15 cellular contexts compared by ENCODE assay signal in the genomic region with DNA sequence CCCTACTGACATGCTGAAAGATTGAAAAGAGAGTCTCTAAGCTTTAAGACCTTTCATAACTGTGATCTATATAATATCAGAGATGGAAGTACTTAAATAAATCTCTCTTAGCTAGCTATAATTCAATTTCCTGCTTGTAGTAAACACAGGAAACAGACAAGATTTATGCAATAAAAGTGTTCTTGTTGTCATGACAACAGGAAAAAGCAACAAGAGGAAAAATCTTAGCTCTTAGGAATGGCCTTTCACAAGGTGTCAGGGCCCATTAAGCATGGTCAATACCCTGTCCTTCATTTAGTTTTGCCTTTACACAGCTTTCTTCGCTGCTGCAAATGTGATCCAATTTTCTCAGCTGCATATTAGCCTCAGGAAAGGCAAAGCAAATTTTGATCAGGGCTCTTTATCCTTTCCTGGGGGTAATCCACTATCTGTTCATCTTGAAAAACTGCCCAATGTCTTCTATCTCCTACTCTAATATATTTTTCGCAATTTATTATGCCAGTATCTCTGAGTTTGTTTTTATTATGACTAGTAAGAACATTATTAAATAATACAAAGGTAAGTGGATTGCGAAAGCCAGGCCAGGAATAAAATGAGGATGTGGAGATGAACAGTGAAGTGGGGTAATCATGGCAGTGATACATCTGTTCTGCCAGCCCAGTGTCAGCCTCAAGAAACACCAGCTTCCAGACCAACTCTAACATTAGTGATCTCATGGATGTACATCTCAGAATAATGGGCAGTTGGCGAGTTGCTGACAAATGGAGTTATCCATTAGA. TPM values are rescaled to one million over a fixed set of nuclear protein-coding genes. Genes with fewer than 3 reads are reported as not detected.
DNase-seq lines count a peak whose midpoint lies in the region; ATAC-seq and TF ChIP-seq lines count a peak whose summit lies in the region.
"Had no signal": no experiment of that assay in that cellular context is flagged by ENCODE, and none has a peak within 500 bp of the region (broad histone marks: within the 10 kb centered on the region; RNA-seq: fewer than 3 reads in every experiment).

No MANE protein-coding gene starts in this region.

- CTCF ChIA-PET in CD8-positive, alpha-beta memory T cell (lab: Charles Lee) = interaction anchor here (0.8 to 1.5 kb wide), 3 partner anchors 17 to 184 kb away, joined by 3 to 9 read pairs (median 3); no protein-coding TSS in a partner anchor
- CTCF ChIA-PET in GM10248 (lab: Yijun Ruan, JAX) = interaction anchor here (0.8 to 5.1 kb wide), 6 partner anchors 9 to 67 kb away, joined by 3 to 39 read pairs (median 3); no protein-coding TSS in a partner anchor

- H3K9me3 Mint-ChIP-seq in CD8-positive, alpha-beta memory T cell = no peaks in the 10 kb centered on the region

- H3K4me1 ChIP-seq in CD8-positive, alpha-beta memory T cell (ENCODE audit: insufficient read depth, low read length) = peaks cover 33% of the 10 kb centered on the region
- H3K4me1 ChIP-seq: tibial nerve had no signal

- H3K4me3 ChIP-seq in CD8-positive, alpha-beta memory T cell (ENCODE audit: low read length) = no peak overlapping the region
- H3K4me3 ChIP-seq in choroid plexus epithelial cell (ENCODE audit: low read depth, low read length) = no peak overlapping the region
- H3K4me3 ChIP-seq: tibial nerve had no signal

- ATAC-seq in GM21390 (IDR thresholded peaks at IDR 0.05; ENCODE audit: unreplicated experiment) (no peak), GM18870 (IDR thresholded peaks at IDR 0.05; ENCODE audit: unreplicated experiment) (no peak)
- ATAC-seq: activated CD8-positive, alpha-beta T cell treated with anti-CD3 and anti-CD28 coated beads, Interleukin-2, amount 10 ng/mL, durations not matched to agents 7 days and 5 days had no signal

- DNase-seq in CD8-positive, alpha-beta memory T cell = peak in 2 of 5 donors; percentile 16 to 32
- DNase-seq in LHCN-M2 (ENCODE audit: low read depth) (peak; percentile 40), choroid plexus epithelial cell (ENCODE audit: low read depth) (peak; percentile 56), medulla oblongata (ENCODE audit: extremely low spot score) (peak; percentile 13), NCI-H128 (lab: John Stamatoyannopoulos, UW; ENCODE audit: unreplicated experiment) (no peak), GM10248 (ENCODE audit: extremely low spot score) (no peak)
- DNase-seq: activated CD8-positive, alpha-beta T cell treated with anti-CD3 and anti-CD28 coated beads, Interleukin-2, amount 10 ng/mL, durations not matched to agents 7 days and 5 days; activated effector memory CD4-positive, alpha-beta T cell treated with anti-CD3 and anti-CD28 coated beads, Interleukin-2, amount 50 U/mL, for 16 hours; caudate nucleus; MV-4-11 had no signal

- H3K36me3 ChIP-seq in CD8-positive, alpha-beta memory T cell (ENCODE audit: insufficient read depth, low read length) = no peaks in the 10 kb centered on the region
- H3K36me3 ChIP-seq: neutrophil, tibial nerve had no signal

- TF ChIP-seq CTCF in choroid plexus epithelial cell (conservative IDR thresholded peaks at IDR 0.05; ENCODE audit: low read depth, low read length) (no peak), GM10248 (IDR thresholded peaks at IDR 0.05; ENCODE audit: control extremely low read depth, extremely low read depth, low read depth, missing control alignments) (no peak)

- H3K27ac Mint-ChIP-seq in CD8-positive, alpha-beta memory T cell = peak overlapping the region; percentile 32 to 90 (median 82)
- H3K27ac Mint-ChIP-seq: activated CD8-positive, alpha-beta T cell treated with anti-CD3 and anti-CD28 coated beads, Interleukin-2, amount 10 ng/mL, durations not matched to agents 7 days and 5 days had no signal

- H3K27me3 ChIP-seq in CD8-positive, alpha-beta memory T cell (ENCODE audit: insufficient read depth, low read length, poor library complexity, severe bottlenecking) = no peaks in the 10 kb centered on the region
- H3K27me3 ChIP-seq: neutrophil, tibial nerve had no signal

- peaks cover 56 to 84% (median 84%) of the 10 kb centered on the region in 3 donors for H3K4me1 Mint-ChIP-seq in CD8-positive, alpha-beta memory T cell

- H3K27ac ChIP-seq in CD8-positive, alpha-beta memory T cell (ENCODE audit: low read depth, low read length) = no peak overlapping the region
- H3K27ac ChIP-seq: neutrophil, tibial nerve had no signal

- H3K27me3 Mint-ChIP-seq in CD8-positive, alpha-beta memory T cell = no peaks in the 10 kb centered on the region

- peaks cover 0 to 29% (median 4%) of the 10 kb centered on the region in 3 donors for H3K36me3 Mint-ChIP-seq in CD8-positive, alpha-beta memory T cell

- POLR2A ChIA-PET in CD8-positive, alpha-beta memory T cell (lab: Charles Lee) = interaction anchor here (1.1 to 1.4 kb wide), 2 partner anchors 27 to 46 kb away, joined by 4 to 13 read pairs; a partner anchor contains a TSS
- POLR2A ChIA-PET in GM10248 (lab: Yijun Ruan, JAX) = no interaction called here

- H3K9me3 ChIP-seq in CD8-positive, alpha-beta memory T cell (ENCODE audit: low read length) = no peaks in the 10 kb centered on the region
- H3K9me3 ChIP-seq: neutrophil, tibial nerve had no signal

- peak overlapping the region in 2 of 7 donors; percentile 16 to 37 for H3K4me3 Mint-ChIP-seq in CD8-positive, alpha-beta memory T cell
- H3K4me3 Mint-ChIP-seq: activated CD8-positive, alpha-beta T cell treated with anti-CD3 and anti-CD28 coated beads, Interleukin-2, amount 10 ng/mL, durations not matched to agents 7 days and 5 days had no signal

RNA-seq across cellular contexts. Expression of a gene that starts 28.7 kb away (rescaled TPM):
- 10 to 100 TPM; 14.8 to 16.6 TPM for total RNA-seq in CD8-positive, alpha-beta memory T cell
- polyA plus RNA-seq in CD8-positive, alpha-beta memory T cell = 23.9 TPM
- not detected in 2 replicates for total RNA-seq in LHCN-M2 (2014; rRNA removed)
- polyA plus RNA-seq in LHCN-M2 (2012) = not detected
- total RNA-seq: NCI-H460 had no signal

RNA-seq across cellular contexts. Expression of a gene that starts 46.1 kb away (rescaled TPM):
- total RNA-seq in CD8-positive, alpha-beta memory T cell = 10 to 100 TPM; 21.4 TPM
- 4.0 TPM for polyA plus RNA-seq in CD8-positive, alpha-beta memory T cell
- total RNA-seq in LHCN-M2 (2014; rRNA removed) = 11.9 and 14.4 TPM in 2 replicates
- 1.5 TPM for polyA plus RNA-seq in LHCN-M2 (2012)

Comparison
In these comparisons a context has a peak if more than half of its experiments do, and no peak if none do; other contexts are left out.
1. DNase-seq: peak in LHCN-M2 (single experiment), choroid plexus epithelial cell (single experiment) and medulla oblongata (single experiment); none in NCI-H128 (single experiment) and GM10248 (single experiment).
2. RNA of a gene that starts 28.7 kb away (total RNA-seq): 14.8 to 16.6 TPM in CD8-positive, alpha-beta memory T cell; not detected in LHCN-M2; every median in the first group is over 10 times any median in the second.